9 cellular contexts compared by ENCODE assay signal in genomic region chr12:53985900-53986685, GRCh38. TPM values are rescaled to one million over a fixed set of nuclear protein-coding genes. Genes with fewer than 3 reads are reported as not detected.
DNase-seq lines count a peak whose midpoint lies in the region; ATAC-seq and TF ChIP-seq lines count a peak whose summit lies in the region.
"Had no signal": no experiment of that assay in that cellular context is flagged by ENCODE, and none has a peak within 500 bp of the region (broad histone marks: within the 10 kb centered on the region; RNA-seq: fewer than 3 reads in every experiment).

No MANE protein-coding gene starts in this region.

- peak overlapping the region; percentile 79; the same call in 1 of the 2 replicates for H2AFZ ChIP-seq in GM23248

- H3K9me2 ChIP-seq in GM23248 (ENCODE audit: insufficient read depth), result no peaks in the 10 kb centered on the region

- H3K27me3 ChIP-seq in GM23248 (replicated peaks; ENCODE audit: insufficient read depth) (peaks cover 94% of the 10 kb centered on the region), Peyer's patch (peaks cover 0 to 64% of the 10 kb centered on the region in 2 donors), foreskin keratinocyte (no peaks in the 10 kb centered on the region), skeletal muscle satellite cell (ENCODE audit: control insufficient read depth, insufficient read depth, low read length) (no peaks in the 10 kb centered on the region)

- ATAC-seq in foreskin keratinocyte, result peak; percentile 34

- no peaks in the 10 kb centered on the region for H4K20me1 ChIP-seq in GM23248 (ENCODE audit: insufficient read depth)

- H3K4me2 ChIP-seq in GM23248 (ENCODE audit: unreplicated experiment) (peak overlapping the region; percentile 95), skeletal muscle satellite cell (ENCODE audit: low read length) (peak overlapping the region; percentile 100)

- TF ChIP-seq POLR2A in Peyer's patch (IDR thresholded peaks at IDR 0.05), result no peak

- H3K27ac ChIP-seq in GM23248 (no peak overlapping the region), Peyer's patch (peak overlapping the region in 3 of 4 donors; percentile 0 to 51 (median 42)), foreskin keratinocyte (peak overlapping the region; percentile 61)
- H3K27ac ChIP-seq: upper lobe of left lung had no signal

- peak; percentile 64 for DNase-seq in GM23248
- no peak for DNase-seq in Peyer's patch
- DNase-seq in foreskin keratinocyte, result no peak
- no peak for DNase-seq in amygdala (lab: John Stamatoyannopoulos, UW)
- DNase-seq in hippocampal formation (lab: John Stamatoyannopoulos, UW), result no peak
- DNase-seq in GM13976 (ENCODE audit: low spot score), result no peak
- no peak for DNase-seq in NCI-H345 treated with DMSO at 0.1 percent for 48 hours (lab: John Stamatoyannopoulos, UW; ENCODE audit: unreplicated experiment)

- no peaks in the 10 kb centered on the region for H3K36me3 ChIP-seq in GM23248 (ENCODE audit: low read depth)
- H3K36me3 ChIP-seq in Peyer's patch, result no peaks in the 10 kb centered on the region
- H3K36me3 ChIP-seq in skeletal muscle satellite cell (ENCODE audit: insufficient read depth, low read length), result no peaks in the 10 kb centered on the region
- H3K36me3 ChIP-seq: upper lobe of left lung had no signal

- no peaks in the 10 kb centered on the region for H3F3A ChIP-seq in GM23248 (ENCODE audit: insufficient read depth)

- H3K79me2 ChIP-seq in GM23248 (ENCODE audit: insufficient read depth), result no peaks in the 10 kb centered on the region

- 9 to 10% methylated on average over 54 to 56 of the region's 56 CpGs for WGBS in GM23248 (ENCODE audit: low coverage in 1 of 2, low lambda C conversion rate in 2 of 2, missing lambda C conversion rate in 2 of 2), 2 experiments

- no peak overlapping the region for H3K9ac ChIP-seq in GM23248
- H3K9ac ChIP-seq in skeletal muscle satellite cell (ENCODE audit: low read depth, low read length), result peak overlapping the region; percentile 99

- H3K4me1 ChIP-seq in GM23248 (ENCODE audit: insufficient read depth) (peaks cover 26% of the 10 kb centered on the region), Peyer's patch (peaks cover 0 to 37% (median 10%) of the 10 kb centered on the region in 4 donors), foreskin keratinocyte (peaks cover 14% of the 10 kb centered on the region), skeletal muscle satellite cell (ENCODE audit: control insufficient read depth, insufficient read depth, low read length) (peaks cover 38% of the 10 kb centered on the region)

- TF ChIP-seq CTCF in Peyer's patch (IDR thresholded peaks at IDR 0.05) (no peak), foreskin keratinocyte (conservative IDR thresholded peaks at IDR 0.05) (peak; percentile 7), GM13976 (IDR thresholded peaks at IDR 0.05; ENCODE audit: borderline replicate concordance, control extremely low read depth, extremely low read depth, insufficient read depth, missing control alignments) (no peak)

- in situ Hi-C loops in GM23248 (cut with MboI), result no loop called here
- in situ Hi-C loops in GM13976 (cut with MboI; ENCODE audit: low sequenced_read_pairs, unreplicated experiment), result no loop called here

- H3K4me3 ChIP-seq in GM23248 (peak overlapping the region; percentile 72; the same call in 1 of the 2 replicates), Peyer's patch (peak overlapping the region; percentile 14 to 46 (median 34)), skeletal muscle satellite cell (ENCODE audit: low read length) (peak overlapping the region; percentile 93)

- H3K9me3 ChIP-seq in GM23248 (ENCODE audit: low read depth) (no peaks in the 10 kb centered on the region), Peyer's patch (peaks cover 0 to 11% (median 0%) of the 10 kb centered on the region in 4 donors), skeletal muscle satellite cell (replicated peaks; ENCODE audit: low read length) (no peaks in the 10 kb centered on the region)
- H3K9me3 ChIP-seq: upper lobe of left lung had no signal

RNA-seq across cellular contexts. Expression of gene HOXC10, which starts 1.1 kb away (rescaled TPM):
- not detected in 2 replicates for total RNA-seq in GM23248 (2014; rRNA removed; shearing (Covaris generic))
- polyA plus RNA-seq in GM23248 (2016; fragmentation: Nextera tagmentation; extraction: Ambion mirVana), result not detected in 2 replicates
- 1 to 10 TPM in 1 of 4 donors, not detected in 3; 1.0 TPM for total RNA-seq in Peyer's patch
- total RNA-seq in foreskin keratinocyte, result 19.6 and 23.0 TPM in 2 replicates
- polyA plus RNA-seq in foreskin keratinocyte, result 31.8 and 32.0 TPM in 2 replicates
- total RNA-seq in skeletal muscle satellite cell (2012; rRNA removed), result 1.8 and 3.7 TPM in 2 replicates
- total RNA-seq: upper lobe of left lung had no signal

RNA-seq across cellular contexts. Expression of gene HOTAIR, which starts 11.3 kb away (rescaled TPM):
- total RNA-seq in GM23248 (2014; rRNA removed; shearing (Covaris generic)), result not detected in 2 replicates
- polyA plus RNA-seq in GM23248 (2016; fragmentation: Nextera tagmentation; extraction: Ambion mirVana) (not detected in 2 replicates), foreskin keratinocyte (4.8 and 7.8 TPM in 2 replicates)
- total RNA-seq in Peyer's patch (1 to 10 TPM in 1 of 4 donors, not detected in 3; 1.4 TPM), foreskin keratinocyte (6.9 and 11.3 TPM in 2 replicates)
- 0.22 and 0.25 TPM in 2 replicates for total RNA-seq in skeletal muscle satellite cell (2012; rRNA removed)
- total RNA-seq: upper lobe of left lung had no signal

RNA-seq across cellular contexts. Expression of gene HOXC11, which starts 13.2 kb away (rescaled TPM):
- total RNA-seq in GM23248 (2014; rRNA removed; shearing (Covaris generic)), result not detected in 2 replicates
- polyA plus RNA-seq in GM23248 (2016; fragmentation: Nextera tagmentation; extraction: Ambion mirVana) (not detected in 2 replicates), foreskin keratinocyte (5.5 and 6.4 TPM in 2 replicates)
- total RNA-seq in Peyer's patch (under 1 TPM in 3 of 4 donors, not detected in 1; 0.40 to 0.76 (median 0.70) TPM), foreskin keratinocyte (4.9 and 6.3 TPM in 2 replicates)
- under 0.01 and 0.22 TPM in 2 replicates for total RNA-seq in skeletal muscle satellite cell (2012; rRNA removed)
- total RNA-seq: upper lobe of left lung had no signal

RNA-seq across cellular contexts. Expression of gene HOXC9, which starts 13.9 kb away (rescaled TPM):
- total RNA-seq in GM23248 (2014; rRNA removed; shearing (Covaris generic)), result 2.5 and 3.7 TPM in 2 replicates
- polyA plus RNA-seq in GM23248 (2016; fragmentation: Nextera tagmentation; extraction: Ambion mirVana) (5.5 and 6.0 TPM in 2 replicates), foreskin keratinocyte (7.0 and 9.0 TPM in 2 replicates)
- total RNA-seq in Peyer's patch (10 to 100 TPM in 1 of 4 donors, 1 to 10 TPM in 2, not detected in 1; 1.7 to 13.2 (median 1.9) TPM), foreskin keratinocyte (4.3 and 5.5 TPM in 2 replicates)
- 4.1 and 7.6 TPM in 2 replicates for total RNA-seq in skeletal muscle satellite cell (2012; rRNA removed)

RNA-seq across cellular contexts. Expression of gene HOXC8, which starts 22.7 kb away (rescaled TPM):
- 3.8 and 11.3 TPM in 2 replicates for total RNA-seq in GM23248 (2014; rRNA removed; shearing (Covaris generic))
- polyA plus RNA-seq in GM23248 (2016; fragmentation: Nextera tagmentation; extraction: Ambion mirVana), result 16.7 and 20.8 TPM in 2 replicates
- total RNA-seq in Peyer's patch, result 1 to 10 TPM in 3 of 4 donors, under 1 TPM in 1; 0.35 to 1.7 (median 1.1) TPM
- 1.3 and 2.0 TPM in 2 replicates for total RNA-seq in foreskin keratinocyte
- 1.2 and 2.0 TPM in 2 replicates for polyA plus RNA-seq in foreskin keratinocyte
- total RNA-seq in skeletal muscle satellite cell (2012; rRNA removed), result 3.1 and 4.8 TPM in 2 replicates
- total RNA-seq: upper lobe of left lung had no signal

Comparison
In these comparisons a context has a peak if more than half of its experiments do, and no peak if none do; other contexts are left out.
1. H3K4me3 ChIP-seq: peak in every context shown above with its lines; median percentile 93 in skeletal muscle satellite cell; 72 in GM23248; 34 in Peyer's patch.
2. RNA of gene HOXC10, which starts 1.1 kb away (total RNA-seq): 19.6 to 23.0 TPM in foreskin keratinocyte; not detected in GM23248 and 1.0 TPM in Peyer's patch; every median in the first group is over 10 times any median in the second.